Comparison of ENCODE assay signal across 39 cellular contexts in genomic region chr6:91717094-91717493, GRCh38.
"Had no signal": no experiment of that assay in that cellular context is flagged by ENCODE, and none has a peak within 500 bp of the region (broad histone marks: within the 10 kb centered on the region; RNA-seq: fewer than 3 reads in every experiment).

No MANE protein-coding gene starts in this region.

- H3K27me3 Mint-ChIP-seq: activated naive CD4-positive, alpha-beta T cell treated with anti-CD3 and anti-CD28 coated beads, Interleukin-2, amount 10 ng/mL, durations not matched to agents 7 days and 5 days; activated naive CD4-positive, alpha-beta T cell treated with anti-CD3 and anti-CD28 coated beads, Interleukin-2, amount 50 U/mL, for 24 hours; activated naive CD8-positive, alpha-beta T cell; activated naive CD8-positive, alpha-beta T cell treated with anti-CD3 and anti-CD28 coated beads for 36 hours; activated naive CD8-positive, alpha-beta T cell treated with anti-CD3 and anti-CD28 coated beads, Interleukin-2, amount 10 ng/mL, durations not matched to agents 7 days and 5 days; activated naive CD8-positive, alpha-beta T cell treated with anti-CD3 and anti-CD28 coated beads, Interleukin-2, amount 50 U/mL, for 24 hours; activated T-helper 17 cell treated with anti-CD3 and anti-CD28 coated beads, Interleukin-2, amount 50 U/mL, for 72 hours; brain; central memory CD8-positive, alpha-beta T cell had no signal

- ATAC-seq: activated naive CD4-positive, alpha-beta T cell treated with anti-CD3 and anti-CD28 coated beads, Interleukin-2, amount 50 U/mL, for 72 hours; activated naive CD8-positive, alpha-beta T cell treated with anti-CD3 and anti-CD28 coated beads, Interleukin-2, amount 50 U/mL, for 24 hours; activated T-cell treated with anti-CD3 and anti-CD28 coated beads, Interleukin-2, amount 50 U/mL, for 4 hours; activated T-cell treated with anti-CD3 and anti-CD28 coated beads, Interleukin-2, amount 50 U/mL, for 72 hours; activated T-helper 17 cell treated with anti-CD3 and anti-CD28 coated beads, Interleukin-2, amount 50 U/mL, for 72 hours; body of pancreas had no signal

- H3K36me3 Mint-ChIP-seq: activated naive CD4-positive, alpha-beta T cell treated with anti-CD3 and anti-CD28 coated beads, Interleukin-2, amount 10 ng/mL, durations not matched to agents 7 days and 5 days; activated naive CD4-positive, alpha-beta T cell treated with anti-CD3 and anti-CD28 coated beads, Interleukin-2, amount 50 U/mL, for 24 hours; activated naive CD4-positive, alpha-beta T cell treated with anti-CD3 and anti-CD28 coated beads, Interleukin-2, amount 50 U/mL, for 72 hours; activated naive CD8-positive, alpha-beta T cell; activated naive CD8-positive, alpha-beta T cell treated with anti-CD3 and anti-CD28 coated beads for 36 hours; activated naive CD8-positive, alpha-beta T cell treated with anti-CD3 and anti-CD28 coated beads, Interleukin-2, amount 10 ng/mL, durations not matched to agents 7 days and 5 days; brain had no signal

- H3K27me3 ChIP-seq: adrenal gland, ascending aorta, body of pancreas, brain microvascular endothelial cell, breast epithelium, cardiac muscle cell, colonic mucosa had no signal

- H3K27ac ChIP-seq: adrenal gland, ascending aorta, body of pancreas, brain microvascular endothelial cell, breast epithelium, cardiac muscle cell, colonic mucosa had no signal

- FAIRE-seq: astrocyte, bronchial epithelial cell, colon had no signal

- H3K27ac Mint-ChIP-seq: activated naive CD4-positive, alpha-beta T cell treated with anti-CD3 and anti-CD28 coated beads for 36 hours; activated naive CD4-positive, alpha-beta T cell treated with anti-CD3 and anti-CD28 coated beads, Interleukin-2, amount 10 ng/mL, durations not matched to agents 7 days and 5 days; activated naive CD4-positive, alpha-beta T cell treated with anti-CD3 and anti-CD28 coated beads, Interleukin-2, amount 50 U/mL, for 24 hours; activated naive CD4-positive, alpha-beta T cell treated with anti-CD3 and anti-CD28 coated beads, Interleukin-2, amount 50 U/mL, for 72 hours; activated naive CD8-positive, alpha-beta T cell; activated naive CD8-positive, alpha-beta T cell treated with anti-CD3 and anti-CD28 coated beads for 36 hours; activated naive CD8-positive, alpha-beta T cell treated with anti-CD3 and anti-CD28 coated beads, Interleukin-2, amount 10 ng/mL, durations not matched to agents 7 days and 5 days; activated naive CD8-positive, alpha-beta T cell treated with anti-CD3 and anti-CD28 coated beads, Interleukin-2, amount 50 U/mL, for 24 hours; activated T-cell treated with anti-CD3 and anti-CD28 coated beads, Interleukin-2, amount 50 U/mL, for 72 hours; activated T-helper 1 cell treated with anti-CD3 and anti-CD28 coated beads, Interleukin-12 subunit alpha, Interleukin-12 subunit beta, Interleukin-2, Interleukin-4 antibody, amounts not matched to agents 30 ng/mL and 10 ng/mL and 1 ng/mL, durations not matched to agents 14 hours and 24 hours and 36 hours; activated T-helper 17 cell treated with anti-CD3 and anti-CD28 coated beads, Interleukin-2, amount 50 U/mL, for 72 hours; activated T-helper 2 cell treated with anti-CD3 and anti-CD28 coated beads, Interferon-gamma antibody, Interleukin-2, Interleukin-4, amounts not matched to agents 10 μg/mL and 5 μg/mL and 100 μg/mL, durations not matched to agents 14 hours and 24 hours and 36 hours; brain had no signal

- DNase-seq: activated effector memory CD4-positive, alpha-beta T cell treated with anti-CD3 and anti-CD28 coated beads, Interleukin-2, amount 50 U/mL, for 16 hours; activated effector memory CD4-positive, alpha-beta T cell treated with Interleukin-2 at 50 U/mL for 16 hours; activated gamma-delta T cell; activated gamma-delta T cell treated with Interleukin-2 at 50 U/mL for 16 hours; activated naive CD4-positive, alpha-beta T cell; activated naive CD4-positive, alpha-beta T cell treated with anti-CD3 and anti-CD28 coated beads for 36 hours; activated naive CD4-positive, alpha-beta T cell treated with anti-CD3 and anti-CD28 coated beads, Interleukin-2, amount 10 ng/mL, durations not matched to agents 7 days and 5 days; activated naive CD4-positive, alpha-beta T cell treated with anti-CD3 and anti-CD28 coated beads, Interleukin-2, amount 50 U/mL, for 16 hours; activated naive CD4-positive, alpha-beta T cell treated with Interleukin-2 at 50 U/mL for 16 hours; activated naive CD8-positive, alpha-beta T cell treated with anti-CD3 and anti-CD28 coated beads for 36 hours; activated naive CD8-positive, alpha-beta T cell treated with anti-CD3 and anti-CD28 coated beads, Interleukin-2, amount 10 ng/mL, durations not matched to agents 7 days and 5 days; activated naive CD8-positive, alpha-beta T cell treated with anti-CD3 and anti-CD28 coated beads, Interleukin-2, amount 50 U/mL, for 24 hours; activated T-cell treated with anti-CD3 and anti-CD28 coated beads, Interleukin-2, amount 50 U/mL, for 4 hours; activated T-cell treated with anti-CD3 and anti-CD28 coated beads, Interleukin-2, amount 50 U/mL, for 48 hours; activated T-cell treated with anti-CD3 and anti-CD28 coated beads, Interleukin-2, amount 50 U/mL, for 72 hours; adrenal gland; amniotic stem cell; amygdala; anterior cingulate cortex; aorta; body of pancreas; brain microvascular endothelial cell; caudate nucleus; central memory CD4-positive, alpha-beta T cell; colonic mucosa had no signal

- H3K36me3 ChIP-seq: adrenal gland, ascending aorta, brain microvascular endothelial cell, breast epithelium, cardiac muscle cell, colonic mucosa had no signal

- H3K4me1 Mint-ChIP-seq: activated naive CD4-positive, alpha-beta T cell treated with anti-CD3 and anti-CD28 coated beads, Interleukin-2, amount 10 ng/mL, durations not matched to agents 7 days and 5 days; activated naive CD4-positive, alpha-beta T cell treated with anti-CD3 and anti-CD28 coated beads, Interleukin-2, amount 50 U/mL, for 24 hours; activated naive CD8-positive, alpha-beta T cell treated with anti-CD3 and anti-CD28 coated beads for 36 hours; activated naive CD8-positive, alpha-beta T cell treated with anti-CD3 and anti-CD28 coated beads, Interleukin-2, amount 10 ng/mL, durations not matched to agents 7 days and 5 days; activated naive CD8-positive, alpha-beta T cell treated with anti-CD3 and anti-CD28 coated beads, Interleukin-2, amount 50 U/mL, for 24 hours; activated T-helper 17 cell treated with anti-CD3 and anti-CD28 coated beads, Interleukin-2, amount 50 U/mL, for 72 hours; central memory CD8-positive, alpha-beta T cell had no signal

- H3K4me3 Mint-ChIP-seq: activated naive CD4-positive, alpha-beta T cell treated with anti-CD3 and anti-CD28 coated beads for 36 hours; activated naive CD4-positive, alpha-beta T cell treated with anti-CD3 and anti-CD28 coated beads, Interleukin-2, amount 10 ng/mL, durations not matched to agents 7 days and 5 days; activated naive CD4-positive, alpha-beta T cell treated with anti-CD3 and anti-CD28 coated beads, Interleukin-2, amount 50 U/mL, for 24 hours; activated naive CD8-positive, alpha-beta T cell; activated naive CD8-positive, alpha-beta T cell treated with anti-CD3 and anti-CD28 coated beads for 36 hours; activated naive CD8-positive, alpha-beta T cell treated with anti-CD3 and anti-CD28 coated beads, Interleukin-2, amount 10 ng/mL, durations not matched to agents 7 days and 5 days; activated naive CD8-positive, alpha-beta T cell treated with anti-CD3 and anti-CD28 coated beads, Interleukin-2, amount 50 U/mL, for 24 hours; activated T-cell treated with anti-CD3 and anti-CD28 coated beads, Interleukin-2, amount 50 U/mL, for 4 hours; activated T-cell treated with anti-CD3 and anti-CD28 coated beads, Interleukin-2, amount 50 U/mL, for 72 hours; activated T-helper 1 cell treated with anti-CD3 and anti-CD28 coated beads, Interleukin-12 subunit alpha, Interleukin-12 subunit beta, Interleukin-2, Interleukin-4 antibody, amounts not matched to agents 30 ng/mL and 10 ng/mL and 1 ng/mL, durations not matched to agents 14 hours and 24 hours and 36 hours; activated T-helper 17 cell treated with anti-CD3 and anti-CD28 coated beads, Interleukin-2, amount 50 U/mL, for 72 hours; brain; central memory CD8-positive, alpha-beta T cell had no signal

- H3K9me3 Mint-ChIP-seq: activated naive CD4-positive, alpha-beta T cell treated with anti-CD3 and anti-CD28 coated beads, Interleukin-2, amount 50 U/mL, for 24 hours; activated naive CD8-positive, alpha-beta T cell treated with anti-CD3 and anti-CD28 coated beads for 36 hours; activated naive CD8-positive, alpha-beta T cell treated with anti-CD3 and anti-CD28 coated beads, Interleukin-2, amount 10 ng/mL, durations not matched to agents 7 days and 5 days; activated T-helper 1 cell treated with anti-CD3 and anti-CD28 coated beads, Interleukin-12 subunit alpha, Interleukin-12 subunit beta, Interleukin-2, Interleukin-4 antibody, amounts not matched to agents 30 ng/mL and 10 ng/mL and 1 ng/mL, durations not matched to agents 14 hours and 24 hours and 36 hours; activated T-helper 2 cell treated with anti-CD3 and anti-CD28 coated beads, Interferon-gamma antibody, Interleukin-2, Interleukin-4, amounts not matched to agents 10 μg/mL and 5 μg/mL and 100 μg/mL, durations not matched to agents 14 hours and 24 hours and 36 hours; brain had no signal

- H3K9me3 ChIP-seq: adrenal gland, ascending aorta, body of pancreas, breast epithelium, colonic mucosa had no signal

- H3K4me3 ChIP-seq: adrenal gland, ascending aorta, body of pancreas, breast epithelium, cardiac muscle cell, colonic mucosa had no signal

- H3K4me1 ChIP-seq: adrenal gland, ascending aorta, body of pancreas, breast epithelium, colonic mucosa had no signal
